In the genomic region with DNA sequence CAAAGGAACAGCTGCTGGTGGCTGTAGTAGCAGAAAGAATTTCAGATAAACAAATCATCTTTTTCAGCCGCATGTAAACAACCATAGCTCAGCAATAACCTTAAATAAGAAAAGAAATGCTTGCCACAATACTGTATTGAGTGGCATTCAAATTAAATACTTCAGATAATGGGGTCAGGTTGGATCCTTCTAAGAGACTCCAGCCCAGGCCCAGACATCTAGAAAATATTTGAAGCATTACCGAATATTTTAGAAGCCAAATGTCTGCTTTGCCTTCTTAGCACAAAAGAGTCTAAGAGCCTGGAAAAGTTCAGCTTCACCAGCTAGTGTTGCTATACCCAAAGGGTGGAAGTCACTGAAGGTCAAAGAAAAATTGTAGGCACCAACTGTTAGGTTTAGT, we compare ENCODE assay signal across 8 cellular contexts.
"Had no signal": no experiment of that assay in that cellular context is flagged by ENCODE, and none has a peak within 500 bp of the region (broad histone marks: within the 10 kb centered on the region; RNA-seq: fewer than 3 reads in every experiment).

No MANE protein-coding gene starts in this region.

- H3K27ac Mint-ChIP-seq: H9, IgD-negative memory B cell had no signal

- H3K4me1 Mint-ChIP-seq: IgD-negative memory B cell had no signal

- DNase-seq: GM23248, H9, HCEC 1CT had no signal

- H2AFZ ChIP-seq: GM23248 had no signal

- H3K9ac ChIP-seq: GM23248 had no signal

- H3K4me3 ChIP-seq: GM23248 had no signal

- H3K27me3 Mint-ChIP-seq: IgD-negative memory B cell had no signal

- H3K27ac ChIP-seq: GM23248, HL-60 had no signal

- FAIRE-seq: H1, H54, HepG2 had no signal

- ATAC-seq: HepG2 had no signal

- H3K9me3 Mint-ChIP-seq: H9 had no signal

- H3K36me3 Mint-ChIP-seq: IgD-negative memory B cell had no signal

- H3K4me3 Mint-ChIP-seq: H9, IgD-negative memory B cell had no signal
